12 cellular contexts compared by ENCODE assay signal in genomic region chr5:60710362-60710761, GRCh38. TPM values are rescaled to one million over a fixed set of nuclear protein-coding genes. Genes with fewer than 3 reads are reported as not detected.
DNase-seq lines count a peak whose midpoint lies in the region; ATAC-seq, FAIRE-seq and TF ChIP-seq lines count a peak whose summit lies in the region.
"Had no signal": no experiment of that assay in that cellular context is flagged by ENCODE, and none has a peak within 500 bp of the region (broad histone marks: within the 10 kb centered on the region; RNA-seq: fewer than 3 reads in every experiment).

No MANE protein-coding gene starts in this region.

- H3K27ac ChIP-seq in hepatocyte: no peak overlapping the region
- H3K27ac ChIP-seq: BLaER1 treated with 17β-estradiol and CSF1 and Interleukin-3, amounts not matched to agents 10 nM and 100 nM had no signal

- DNase-seq in H54 (ENCODE audit: insufficient read length, low spot score): no peak
- DNase-seq in OCI-M1 (lab: John Stamatoyannopoulos, UW): peak; percentile 53
- no peak for DNase-seq in WTC11 (ENCODE audit: low spot score)
- DNase-seq in hepatocyte (ENCODE audit: low spot score): peak; percentile 8
- no peak for DNase-seq in SK-N-DZ (ENCODE audit: low spot score)
- DNase-seq in urothelium cell line (ENCODE audit: low spot score): no peak
- DNase-seq: ACHN; CD4-positive, CD25-positive, alpha-beta regulatory T cell; DMS53; GF-D8 had no signal

- ATAC-seq in WTC11 (peak; percentile 51), HG03342 (IDR thresholded peaks at IDR 0.05; ENCODE audit: unreplicated experiment) (no peak)

- no peaks in the 10 kb centered on the region for H3K9me2 ChIP-seq in hepatocyte (replicated peaks; ENCODE audit: insufficient read depth)

- H3K27ac Mint-ChIP-seq in WTC11: no peak overlapping the region
- H3K27ac Mint-ChIP-seq: CD4-positive, CD25-positive, alpha-beta regulatory T cell had no signal

- FAIRE-seq in H54 (lab: Jason Lieb, UNC): peak; percentile 6
- FAIRE-seq in urothelium cell line (lab: Jason Lieb, UNC): no peak

- no peak overlapping the region for H2AFZ ChIP-seq in hepatocyte

- no peak overlapping the region for H3K4me3 ChIP-seq in hepatocyte
- H3K4me3 ChIP-seq: BLaER1 treated with 17β-estradiol and CSF1 and Interleukin-3, amounts not matched to agents 10 nM and 100 nM had no signal

- no peaks in the 10 kb centered on the region for H3K4me1 Mint-ChIP-seq in WTC11

- H3K79me2 ChIP-seq in hepatocyte: no peaks in the 10 kb centered on the region

- no peaks in the 10 kb centered on the region for H3K36me3 ChIP-seq in hepatocyte (replicated peaks; ENCODE audit: insufficient read depth, low read depth)
- H3K36me3 ChIP-seq: BLaER1 treated with 17β-estradiol and CSF1 and Interleukin-3, amounts not matched to agents 10 nM and 100 nM had no signal

- WGBS in hepatocyte (ENCODE audit: low lambda C conversion rate, missing lambda C conversion rate): 63% methylated on average over 3 of the region's 3 CpGs

- no peak overlapping the region for H3K4me2 ChIP-seq in hepatocyte
- H3K4me2 ChIP-seq: BLaER1 treated with 17β-estradiol and CSF1 and Interleukin-3, amounts not matched to agents 10 nM and 100 nM had no signal

- H3K9me3 ChIP-seq in hepatocyte (ENCODE audit: low read depth): no peaks in the 10 kb centered on the region

- POLR2A ChIA-PET in WTC11 (lab: Charles Lee): interaction anchor here (1.8 kb wide), 1 partner anchor 10 kb away, joined by 8 read pairs; the partner anchor contains the start of gene DEPDC1B

- no peak for TF ChIP-seq POLR2A in H54 (IDR thresholded peaks at IDR 0.05; ENCODE audit: low read depth, low read length)

- no peaks in the 10 kb centered on the region for H4K20me1 ChIP-seq in hepatocyte (ENCODE audit: insufficient read depth, poor library complexity, severe bottlenecking)
- H4K20me1 ChIP-seq: BLaER1 treated with 17β-estradiol and CSF1 and Interleukin-3, amounts not matched to agents 10 nM and 100 nM had no signal

- CTCF ChIA-PET in WTC11 (lab: Charles Lee): interaction anchor here (1.3 to 2.4 kb wide), 2 partner anchors 10 to 22 kb away, joined by 6 to 11 read pairs; partner anchors contain the start of gene DEPDC1B

- H3K27me3 Mint-ChIP-seq in WTC11 (ENCODE audit: low read depth): peaks cover 4% of the 10 kb centered on the region; the same call in 1 of the 2 replicates

- peaks cover 21% of the 10 kb centered on the region for H3K9me3 Mint-ChIP-seq in WTC11

- H3K4me1 ChIP-seq in hepatocyte (ENCODE audit: insufficient read depth): no peaks in the 10 kb centered on the region
- H3K4me1 ChIP-seq: BLaER1 treated with 17β-estradiol and CSF1 and Interleukin-3, amounts not matched to agents 10 nM and 100 nM had no signal

- H3K36me3 Mint-ChIP-seq in WTC11: no peaks in the 10 kb centered on the region
- H3K36me3 Mint-ChIP-seq: CD4-positive, CD25-positive, alpha-beta regulatory T cell had no signal

- H3K27me3 ChIP-seq in hepatocyte: no peaks in the 10 kb centered on the region
- H3K27me3 ChIP-seq: BLaER1 treated with 17β-estradiol and CSF1 and Interleukin-3, amounts not matched to agents 10 nM and 100 nM had no signal

- TF ChIP-seq CTCF in WTC11 (IDR thresholded peaks at IDR 0.05): no peak
- no peak for TF ChIP-seq CTCF in hepatocyte (IDR thresholded peaks at IDR 0.05; ENCODE audit: poor library complexity)

- no peak overlapping the region for H3K4me3 Mint-ChIP-seq in WTC11
- H3K4me3 Mint-ChIP-seq: CD4-positive, CD25-positive, alpha-beta regulatory T cell had no signal

TF ChIP-seq in WTC11, 78 proteins besides CTCF, POLR2A, EP300 and RAD21 (continues in another document):
- TF ChIP-seq ZNF281 (CRISPR knock-in tag; IDR thresholded peaks at IDR 0.05): no peak
- TF ChIP-seq NR3C1 (CRISPR knock-in tag; conservative IDR thresholded peaks at IDR 0.05; ENCODE audit: low read depth): no peak
- no peak for TF ChIP-seq ATF6 (CRISPR knock-in tag; IDR thresholded peaks at IDR 0.05)
- no peak for TF ChIP-seq ZNF416 (CRISPR knock-in tag; IDR thresholded peaks at IDR 0.05)
- TF ChIP-seq ZNF138 (CRISPR knock-in tag; conservative IDR thresholded peaks at IDR 0.05): no peak
- TF ChIP-seq CDX4 (CRISPR knock-in tag; IDR thresholded peaks at IDR 0.05; ENCODE audit: borderline replicate concordance): no peak
- TF ChIP-seq FOXP4 (CRISPR knock-in tag; IDR thresholded peaks at IDR 0.05): no peak
- TF ChIP-seq SOX15 (CRISPR knock-in tag; IDR thresholded peaks at IDR 0.05): no peak
- no peak for TF ChIP-seq TP53 (CRISPR knock-in tag; IDR thresholded peaks at IDR 0.05)
- no peak for TF ChIP-seq GABPB1 (CRISPR knock-in tag; IDR thresholded peaks at IDR 0.05)
- TF ChIP-seq ZMAT4 (CRISPR knock-in tag; IDR thresholded peaks at IDR 0.05): no peak
- no peak for TF ChIP-seq FOXJ3 (CRISPR knock-in tag; IDR thresholded peaks at IDR 0.05; ENCODE audit: borderline replicate concordance)
- no peak for TF ChIP-seq GTF2I (CRISPR knock-in tag; conservative IDR thresholded peaks at IDR 0.05)

RNA-seq across cellular contexts. Expression of gene DEPDC1B, which starts 10.4 kb away (rescaled TPM):
- 47.2 to 55.1 TPM (median 50.5 TPM) in 3 replicates for total RNA-seq in WTC11 (2021)
- total RNA-seq in hepatocyte: 27.5 and 37.3 TPM in 2 replicates
- polyA plus RNA-seq in hepatocyte: 9.0 and 10.7 TPM in 2 replicates
- polyA plus RNA-seq in SK-N-DZ (2014; cell fraction: cytosol; rRNA removed): 50.4 and 52.4 TPM in 2 replicates
- polyA plus RNA-seq in SK-N-DZ (2014; cell fraction: nucleus; rRNA removed): 51.1 and 65.7 TPM in 2 replicates

Comparison
In these comparisons a context has a peak if more than half of its experiments do, and no peak if none do; other contexts are left out.
1. DNase-seq: peak in OCI-M1 (single experiment) and hepatocyte (single experiment); none in H54 (single experiment), WTC11 (single experiment), SK-N-DZ (single experiment) and urothelium cell line (single experiment).